ENCODE assay signal across 1 cellular context in the genomic region with DNA sequence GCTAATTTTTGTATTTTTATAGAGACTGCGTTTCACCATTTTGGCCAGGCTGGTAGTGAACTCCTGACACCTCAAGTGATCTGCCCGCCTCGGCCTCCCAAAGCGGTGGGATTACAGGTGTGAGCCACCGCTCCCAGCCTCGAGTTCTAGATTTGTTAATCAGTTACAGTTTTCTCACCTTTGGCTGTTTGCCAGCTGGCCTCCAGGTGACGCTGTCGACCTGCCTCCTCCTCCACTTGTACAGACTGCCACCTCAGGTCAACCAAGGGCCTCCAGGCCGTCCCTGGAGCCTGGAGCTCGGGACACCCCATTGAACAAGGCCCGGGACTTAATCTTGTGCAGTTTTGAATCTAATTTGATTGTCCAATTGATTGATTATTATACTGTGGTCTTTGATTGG.
TF ChIP-seq lines count a peak whose summit lies in the region.

No MANE protein-coding gene starts in this region.

TF ChIP-seq in HepG2, 621 proteins besides CTCF, POLR2A, EP300 and RAD21 (continued from another document and continues in another):
- TF ChIP-seq, protein P1, sequence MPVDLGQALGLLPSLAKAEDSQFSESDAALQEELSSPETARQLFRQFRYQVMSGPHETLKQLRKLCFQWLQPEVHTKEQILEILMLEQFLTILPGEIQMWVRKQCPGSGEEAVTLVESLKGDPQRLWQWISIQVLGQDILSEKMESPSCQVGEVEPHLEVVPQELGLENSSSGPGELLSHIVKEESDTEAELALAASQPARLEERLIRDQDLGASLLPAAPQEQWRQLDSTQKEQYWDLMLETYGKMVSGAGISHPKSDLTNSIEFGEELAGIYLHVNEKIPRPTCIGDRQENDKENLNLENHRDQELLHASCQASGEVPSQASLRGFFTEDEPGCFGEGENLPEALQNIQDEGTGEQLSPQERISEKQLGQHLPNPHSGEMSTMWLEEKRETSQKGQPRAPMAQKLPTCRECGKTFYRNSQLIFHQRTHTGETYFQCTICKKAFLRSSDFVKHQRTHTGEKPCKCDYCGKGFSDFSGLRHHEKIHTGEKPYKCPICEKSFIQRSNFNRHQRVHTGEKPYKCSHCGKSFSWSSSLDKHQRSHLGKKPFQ (CRISPR knock-in tag; IDR thresholded peaks at IDR 0.05; ENCODE audit: insufficient replicate concordance), result peak; percentile 99
- TF ChIP-seq NFIB (CRISPR knock-in tag; IDR thresholded peaks at IDR 0.05; ENCODE audit: borderline replicate concordance) (no peak), ZNF614 (CRISPR knock-in tag; IDR thresholded peaks at IDR 0.05; ENCODE audit: borderline replicate concordance) (0 out of 2 replicates have a peak, but pooled peaks have one; percentile 39), CEBPG (CRISPR knock-in tag; IDR thresholded peaks at IDR 0.05) (0 out of 2 replicates have a peak, but pooled peaks have one; percentile 14), ZFX (CRISPR knock-in tag; IDR thresholded peaks at IDR 0.05; ENCODE audit: low read depth) (peak; percentile 41; the same call in 1 of the 2 replicates), PPARG (CRISPR knock-in tag; conservative IDR thresholded peaks at IDR 0.05) (0 out of 2 replicates have a peak, but pooled peaks have one; percentile 18), IRF2 (CRISPR knock-in tag; IDR thresholded peaks at IDR 0.05) (peak; percentile 48; the same call in 1 of the 2 replicates), SOX6 (IDR thresholded peaks at IDR 0.05) (no peak), SOX6 (CRISPR knock-in tag; IDR thresholded peaks at IDR 0.05) (peak; percentile 27; the same call in 1 of the 2 replicates), ZNF17 (CRISPR knock-in tag; IDR thresholded peaks at IDR 0.05) (no peak), KDM6A (CRISPR knock-in tag; IDR thresholded peaks at IDR 0.05; ENCODE audit: low read depth) (no peak)
- TF ChIP-seq, protein P2, sequence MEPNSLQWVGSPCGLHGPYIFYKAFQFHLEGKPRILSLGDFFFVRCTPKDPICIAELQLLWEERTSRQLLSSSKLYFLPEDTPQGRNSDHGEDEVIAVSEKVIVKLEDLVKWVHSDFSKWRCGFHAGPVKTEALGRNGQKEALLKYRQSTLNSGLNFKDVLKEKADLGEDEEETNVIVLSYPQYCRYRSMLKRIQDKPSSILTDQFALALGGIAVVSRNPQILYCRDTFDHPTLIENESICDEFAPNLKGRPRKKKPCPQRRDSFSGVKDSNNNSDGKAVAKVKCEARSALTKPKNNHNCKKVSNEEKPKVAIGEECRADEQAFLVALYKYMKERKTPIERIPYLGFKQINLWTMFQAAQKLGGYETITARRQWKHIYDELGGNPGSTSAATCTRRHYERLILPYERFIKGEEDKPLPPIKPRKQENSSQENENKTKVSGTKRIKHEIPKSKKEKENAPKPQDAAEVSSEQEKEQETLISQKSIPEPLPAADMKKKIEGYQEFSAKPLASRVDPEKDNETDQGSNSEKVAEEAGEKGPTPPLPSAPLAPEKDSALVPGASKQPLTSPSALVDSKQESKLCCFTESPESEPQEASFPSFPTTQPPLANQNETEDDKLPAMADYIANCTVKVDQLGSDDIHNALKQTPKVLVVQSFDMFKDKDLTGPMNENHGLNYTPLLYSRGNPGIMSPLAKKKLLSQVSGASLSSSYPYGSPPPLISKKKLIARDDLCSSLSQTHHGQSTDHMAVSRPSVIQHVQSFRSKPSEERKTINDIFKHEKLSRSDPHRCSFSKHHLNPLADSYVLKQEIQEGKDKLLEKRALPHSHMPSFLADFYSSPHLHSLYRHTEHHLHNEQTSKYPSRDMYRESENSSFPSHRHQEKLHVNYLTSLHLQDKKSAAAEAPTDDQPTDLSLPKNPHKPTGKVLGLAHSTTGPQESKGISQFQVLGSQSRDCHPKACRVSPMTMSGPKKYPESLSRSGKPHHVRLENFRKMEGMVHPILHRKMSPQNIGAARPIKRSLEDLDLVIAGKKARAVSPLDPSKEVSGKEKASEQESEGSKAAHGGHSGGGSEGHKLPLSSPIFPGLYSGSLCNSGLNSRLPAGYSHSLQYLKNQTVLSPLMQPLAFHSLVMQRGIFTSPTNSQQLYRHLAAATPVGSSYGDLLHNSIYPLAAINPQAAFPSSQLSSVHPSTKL (CRISPR knock-in tag; IDR thresholded peaks at IDR 0.05), result 0 out of 2 replicates have a peak, but pooled peaks have one; percentile 20
- TF ChIP-seq, protein P3, sequence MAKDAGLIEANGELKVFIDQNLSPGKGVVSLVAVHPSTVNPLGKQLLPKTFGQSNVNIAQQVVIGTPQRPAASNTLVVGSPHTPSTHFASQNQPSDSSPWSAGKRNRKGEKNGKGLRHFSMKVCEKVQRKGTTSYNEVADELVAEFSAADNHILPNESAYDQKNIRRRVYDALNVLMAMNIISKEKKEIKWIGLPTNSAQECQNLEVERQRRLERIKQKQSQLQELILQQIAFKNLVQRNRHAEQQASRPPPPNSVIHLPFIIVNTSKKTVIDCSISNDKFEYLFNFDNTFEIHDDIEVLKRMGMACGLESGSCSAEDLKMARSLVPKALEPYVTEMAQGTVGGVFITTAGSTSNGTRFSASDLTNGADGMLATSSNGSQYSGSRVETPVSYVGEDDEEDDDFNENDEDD (CRISPR knock-in tag; IDR thresholded peaks at IDR 0.05; ENCODE audit: borderline replicate concordance), result no peak
- TF ChIP-seq, protein P4, sequence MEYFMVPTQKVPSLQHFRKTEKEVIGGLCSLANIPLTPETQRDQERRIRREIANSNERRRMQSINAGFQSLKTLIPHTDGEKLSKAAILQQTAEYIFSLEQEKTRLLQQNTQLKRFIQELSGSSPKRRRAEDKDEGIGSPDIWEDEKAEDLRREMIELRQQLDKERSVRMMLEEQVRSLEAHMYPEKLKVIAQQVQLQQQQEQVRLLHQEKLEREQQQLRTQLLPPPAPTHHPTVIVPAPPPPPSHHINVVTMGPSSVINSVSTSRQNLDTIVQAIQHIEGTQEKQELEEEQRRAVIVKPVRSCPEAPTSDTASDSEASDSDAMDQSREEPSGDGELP (IDR thresholded peaks at IDR 0.05; ENCODE audit: borderline replicate concordance, low read depth), result peak; percentile 62; the same call in 1 of the 2 replicates
- TF ChIP-seq, protein P5, sequence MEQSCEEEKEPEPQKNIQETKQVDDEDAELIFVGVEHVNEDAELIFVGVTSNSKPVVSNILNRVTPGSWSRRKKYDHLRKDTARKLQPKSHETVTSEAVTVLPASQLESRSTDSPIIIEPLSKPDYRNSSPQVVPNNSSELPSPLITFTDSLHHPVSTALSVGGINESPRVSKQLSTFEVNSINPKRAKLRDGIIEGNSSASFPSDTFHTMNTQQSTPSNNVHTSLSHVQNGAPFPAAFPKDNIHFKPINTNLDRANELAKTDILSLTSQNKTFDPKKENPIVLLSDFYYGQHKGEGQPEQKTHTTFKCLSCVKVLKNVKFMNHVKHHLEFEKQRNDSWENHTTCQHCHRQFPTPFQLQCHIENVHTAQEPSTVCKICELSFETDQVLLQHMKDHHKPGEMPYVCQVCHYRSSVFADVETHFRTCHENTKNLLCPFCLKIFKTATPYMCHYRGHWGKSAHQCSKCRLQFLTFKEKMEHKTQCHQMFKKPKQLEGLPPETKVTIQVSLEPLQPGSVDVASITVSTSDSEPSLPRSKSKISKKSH (CRISPR knock-in tag; IDR thresholded peaks at IDR 0.05; ENCODE audit: borderline replicate concordance), result peak; percentile 60; the same call in 1 of the 2 replicates
- TF ChIP-seq, protein P6, sequence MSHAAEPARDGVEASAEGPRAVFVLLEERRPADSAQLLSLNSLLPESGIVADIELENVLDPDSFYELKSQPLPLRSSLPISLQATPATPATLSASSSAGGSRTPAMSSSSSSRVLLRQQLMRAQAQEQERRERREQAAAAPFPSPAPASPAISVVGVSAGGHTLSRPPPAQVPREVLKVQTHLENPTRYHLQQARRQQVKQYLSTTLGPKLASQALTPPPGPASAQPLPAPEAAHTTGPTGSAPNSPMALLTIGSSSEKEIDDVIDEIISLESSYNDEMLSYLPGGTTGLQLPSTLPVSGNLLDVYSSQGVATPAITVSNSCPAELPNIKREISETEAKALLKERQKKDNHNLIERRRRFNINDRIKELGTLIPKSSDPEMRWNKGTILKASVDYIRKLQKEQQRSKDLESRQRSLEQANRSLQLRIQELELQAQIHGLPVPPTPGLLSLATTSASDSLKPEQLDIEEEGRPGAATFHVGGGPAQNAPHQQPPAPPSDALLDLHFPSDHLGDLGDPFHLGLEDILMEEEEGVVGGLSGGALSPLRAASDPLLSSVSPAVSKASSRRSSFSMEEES (CRISPR knock-in tag; IDR thresholded peaks at IDR 0.05), result 0 out of 2 replicates have a peak, but pooled peaks have one; percentile 26
- TF ChIP-seq, protein P7, sequence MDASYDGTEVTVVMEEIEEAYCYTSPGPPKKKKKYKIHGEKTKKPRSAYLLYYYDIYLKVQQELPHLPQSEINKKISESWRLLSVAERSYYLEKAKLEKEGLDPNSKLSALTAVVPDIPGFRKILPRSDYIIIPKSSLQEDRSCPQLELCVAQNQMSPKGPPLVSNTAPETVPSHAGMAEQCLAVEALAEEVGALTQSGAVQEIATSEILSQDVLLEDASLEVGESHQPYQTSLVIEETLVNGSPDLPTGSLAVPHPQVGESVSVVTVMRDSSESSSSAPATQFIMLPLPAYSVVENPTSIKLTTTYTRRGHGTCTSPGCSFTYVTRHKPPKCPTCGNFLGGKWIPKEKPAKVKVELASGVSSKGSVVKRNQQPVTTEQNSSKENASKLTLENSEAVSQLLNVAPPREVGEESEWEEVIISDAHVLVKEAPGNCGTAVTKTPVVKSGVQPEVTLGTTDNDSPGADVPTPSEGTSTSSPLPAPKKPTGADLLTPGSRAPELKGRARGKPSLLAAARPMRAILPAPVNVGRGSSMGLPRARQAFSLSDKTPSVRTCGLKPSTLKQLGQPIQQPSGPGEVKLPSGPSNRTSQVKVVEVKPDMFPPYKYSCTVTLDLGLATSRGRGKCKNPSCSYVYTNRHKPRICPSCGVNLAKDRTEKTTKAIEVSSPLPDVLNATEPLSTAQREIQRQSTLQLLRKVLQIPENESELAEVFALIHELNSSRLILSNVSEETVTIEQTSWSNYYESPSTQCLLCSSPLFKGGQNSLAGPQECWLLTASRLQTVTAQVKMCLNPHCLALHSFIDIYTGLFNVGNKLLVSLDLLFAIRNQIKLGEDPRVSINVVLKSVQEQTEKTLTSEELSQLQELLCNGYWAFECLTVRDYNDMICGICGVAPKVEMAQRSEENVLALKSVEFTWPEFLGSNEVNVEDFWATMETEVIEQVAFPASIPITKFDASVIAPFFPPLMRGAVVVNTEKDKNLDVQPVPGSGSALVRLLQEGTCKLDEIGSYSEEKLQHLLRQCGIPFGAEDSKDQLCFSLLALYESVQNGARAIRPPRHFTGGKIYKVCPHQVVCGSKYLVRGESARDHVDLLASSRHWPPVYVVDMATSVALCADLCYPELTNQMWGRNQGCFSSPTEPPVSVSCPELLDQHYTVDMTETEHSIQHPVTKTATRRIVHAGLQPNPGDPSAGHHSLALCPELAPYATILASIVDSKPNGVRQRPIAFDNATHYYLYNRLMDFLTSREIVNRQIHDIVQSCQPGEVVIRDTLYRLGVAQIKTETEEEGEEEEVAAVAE (CRISPR knock-in tag; IDR thresholded peaks at IDR 0.05; ENCODE audit: borderline replicate concordance), result 0 out of 2 replicates have a peak, but pooled peaks have one; percentile 36
- TF ChIP-seq, protein P8, sequence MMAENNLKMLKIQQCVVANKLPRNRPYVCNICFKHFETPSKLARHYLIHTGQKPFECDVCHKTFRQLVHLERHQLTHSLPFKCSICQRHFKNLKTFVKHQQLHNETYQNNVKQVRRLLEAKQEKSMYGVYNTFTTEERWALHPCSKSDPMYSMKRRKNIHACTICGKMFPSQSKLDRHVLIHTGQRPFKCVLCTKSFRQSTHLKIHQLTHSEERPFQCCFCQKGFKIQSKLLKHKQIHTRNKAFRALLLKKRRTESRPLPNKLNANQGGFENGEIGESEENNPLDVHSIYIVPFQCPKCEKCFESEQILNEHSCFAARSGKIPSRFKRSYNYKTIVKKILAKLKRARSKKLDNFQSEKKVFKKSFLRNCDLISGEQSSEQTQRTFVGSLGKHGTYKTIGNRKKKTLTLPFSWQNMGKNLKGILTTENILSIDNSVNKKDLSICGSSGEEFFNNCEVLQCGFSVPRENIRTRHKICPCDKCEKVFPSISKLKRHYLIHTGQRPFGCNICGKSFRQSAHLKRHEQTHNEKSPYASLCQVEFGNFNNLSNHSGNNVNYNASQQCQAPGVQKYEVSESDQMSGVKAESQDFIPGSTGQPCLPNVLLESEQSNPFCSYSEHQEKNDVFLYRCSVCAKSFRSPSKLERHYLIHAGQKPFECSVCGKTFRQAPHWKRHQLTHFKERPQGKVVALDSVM (CRISPR knock-in tag; IDR thresholded peaks at IDR 0.05), result peak; percentile 85
- TF ChIP-seq, protein P9, sequence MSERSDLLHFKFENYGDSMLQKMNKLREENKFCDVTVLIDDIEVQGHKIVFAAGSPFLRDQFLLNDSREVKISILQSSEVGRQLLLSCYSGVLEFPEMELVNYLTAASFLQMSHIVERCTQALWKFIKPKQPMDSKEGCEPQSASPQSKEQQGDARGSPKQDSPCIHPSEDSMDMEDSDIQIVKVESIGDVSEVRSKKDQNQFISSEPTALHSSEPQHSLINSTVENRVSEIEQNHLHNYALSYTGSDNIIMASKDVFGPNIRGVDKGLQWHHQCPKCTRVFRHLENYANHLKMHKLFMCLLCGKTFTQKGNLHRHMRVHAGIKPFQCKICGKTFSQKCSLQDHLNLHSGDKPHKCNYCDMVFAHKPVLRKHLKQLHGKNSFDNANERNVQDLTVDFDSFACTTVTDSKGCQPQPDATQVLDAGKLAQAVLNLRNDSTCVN (CRISPR knock-in tag; IDR thresholded peaks at IDR 0.05; ENCODE audit: borderline replicate concordance), result peak; percentile 93
- TF ChIP-seq, protein P10, sequence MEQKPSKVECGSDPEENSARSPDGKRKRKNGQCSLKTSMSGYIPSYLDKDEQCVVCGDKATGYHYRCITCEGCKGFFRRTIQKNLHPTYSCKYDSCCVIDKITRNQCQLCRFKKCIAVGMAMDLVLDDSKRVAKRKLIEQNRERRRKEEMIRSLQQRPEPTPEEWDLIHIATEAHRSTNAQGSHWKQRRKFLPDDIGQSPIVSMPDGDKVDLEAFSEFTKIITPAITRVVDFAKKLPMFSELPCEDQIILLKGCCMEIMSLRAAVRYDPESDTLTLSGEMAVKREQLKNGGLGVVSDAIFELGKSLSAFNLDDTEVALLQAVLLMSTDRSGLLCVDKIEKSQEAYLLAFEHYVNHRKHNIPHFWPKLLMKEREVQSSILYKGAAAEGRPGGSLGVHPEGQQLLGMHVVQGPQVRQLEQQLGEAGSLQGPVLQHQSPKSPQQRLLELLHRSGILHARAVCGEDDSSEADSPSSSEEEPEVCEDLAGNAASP (CRISPR knock-in tag; IDR thresholded peaks at IDR 0.05; ENCODE audit: borderline replicate concordance), result peak; percentile 84; the same call in 1 of the 2 replicates
